In genomic region chr5:77775773-77776605, GRCh38 we compare ENCODE assay signal across 1 cellular context.
A peak's percentile ranks its signal among the peaks of the same experiment; 100 is the strongest.
TF ChIP-seq lines count a peak whose summit lies in the region.

Gene TBCA (minus strand): TSS chr5:77776339. CDS start chr5:77776257, 82 bp downstream.

TF ChIP-seq in HepG2, 621 proteins besides CTCF, POLR2A, EP300 and RAD21 (continued from another document and continues in another):
- TF ChIP-seq DZIP1 (CRISPR knock-in tag; IDR thresholded peaks at IDR 0.05) (peak; percentile 80; the same call in 1 of the 2 replicates), ZBTB26 (CRISPR knock-in tag; IDR thresholded peaks at IDR 0.05; ENCODE audit: borderline replicate concordance) (no peak), TERF1 (CRISPR knock-in tag; IDR thresholded peaks at IDR 0.05) (0 out of 2 replicates have a peak, but pooled peaks have one; percentile 21), ARID3A (IDR thresholded peaks at IDR 0.05; ENCODE audit: low read depth, low read length) (no peak), HNRNPUL1 (IDR thresholded peaks at IDR 0.05; ENCODE audit: low read depth, low read length) (no peak), ZC3H13 (CRISPR knock-in tag; IDR thresholded peaks at IDR 0.05) (peak; percentile 72), ZNF142 (CRISPR knock-in tag; IDR thresholded peaks at IDR 0.05) (peak; percentile 68; the same call in 1 of the 2 replicates), SMC3 (IDR thresholded peaks at IDR 0.05; ENCODE audit: low read length) (no peak), NR2F6 (IDR thresholded peaks at IDR 0.05) (no peak), NR2F6 (CRISPR knock-in tag; IDR thresholded peaks at IDR 0.05) (no peak), ZFP36L2 (CRISPR knock-in tag; IDR thresholded peaks at IDR 0.05) (no peak), ZNF530 (CRISPR knock-in tag; IDR thresholded peaks at IDR 0.05; ENCODE audit: low read depth) (no peak), MAX (IDR thresholded peaks at IDR 0.05) (peak; percentile 79), ZNF232 (CRISPR knock-in tag; IDR thresholded peaks at IDR 0.05; ENCODE audit: borderline replicate concordance) (peak; percentile 75), ZNF574 (CRISPR knock-in tag; IDR thresholded peaks at IDR 0.05) (peak; percentile 68), ZSCAN30 (CRISPR knock-in tag; IDR thresholded peaks at IDR 0.05) (no peak), E2F1 (CRISPR knock-in tag; IDR thresholded peaks at IDR 0.05) (peak; percentile 73; the same call in 1 of the 2 replicates), ZMAT3 (CRISPR knock-in tag; conservative IDR thresholded peaks at IDR 0.05) (peak; percentile 89), NBN (conservative IDR thresholded peaks at IDR 0.05) (no peak), HNF1A (IDR thresholded peaks at IDR 0.05; ENCODE audit: low read depth) (no peak), HNF1A (CRISPR knock-in tag; IDR thresholded peaks at IDR 0.05; ENCODE audit: borderline replicate concordance) (0 out of 2 replicates have a peak, but pooled peaks have one; percentile 30), SRSF4 (IDR thresholded peaks at IDR 0.05; ENCODE audit: low read depth, low read length, poor library complexity, severe bottlenecking) (no peak), XBP1 (CRISPR knock-in tag; IDR thresholded peaks at IDR 0.05) (peak; percentile 47; the same call in 1 of the 2 replicates), ZNF790 (CRISPR knock-in tag; IDR thresholded peaks at IDR 0.05; ENCODE audit: borderline replicate concordance) (peak; percentile 66; the same call in 1 of the 2 replicates), CEBPZ (IDR thresholded peaks at IDR 0.05; ENCODE audit: low read length) (no peak), SETDB1 (CRISPR knock-in tag; IDR thresholded peaks at IDR 0.05; ENCODE audit: borderline replicate concordance) (no peak)
